24 cellular contexts compared by ENCODE assay signal in genomic region chr1:188462837-188463236, GRCh38.
DNase-seq lines count a peak whose midpoint lies in the region; ATAC-seq, FAIRE-seq and TF ChIP-seq lines count a peak whose summit lies in the region.
"Had no signal": no experiment of that assay in that cellular context is flagged by ENCODE, and none has a peak within 500 bp of the region (broad histone marks: within the 10 kb centered on the region; RNA-seq: fewer than 3 reads in every experiment).

No MANE protein-coding gene starts in this region.

- H3K27me3 ChIP-seq in HepG2 (ENCODE audit: control insufficient read depth in 1 of 2, insufficient read depth in 2 of 2, low read length in 2 of 2) (no peaks in the 10 kb centered on the region), right lobe of liver (no peaks in the 10 kb centered on the region), adipocyte (replicated peaks; ENCODE audit: control insufficient read depth, insufficient read depth, low read length) (no peaks in the 10 kb centered on the region)
- H3K27me3 ChIP-seq: BLaER1 had no signal

- TF ChIP-seq POLR2A in HepG2 (IDR thresholded peaks at IDR 0.05; ENCODE audit: insufficient read depth in 1 of 2, low read depth in 2 of 2, low read length in 2 of 2) (no peak), right lobe of liver (IDR thresholded peaks at IDR 0.05) (no peak), GM18505 (IDR thresholded peaks at IDR 0.05; ENCODE audit: borderline replicate concordance, extremely low read depth, insufficient read depth, insufficient read length) (no peak)

- H2AFZ ChIP-seq in HepG2 (ENCODE audit: low read length): no peak overlapping the region
- H2AFZ ChIP-seq: GM23248 had no signal

- TF ChIP-seq RAD21 in HepG2 (CRISPR knock-in tag; IDR thresholded peaks at IDR 0.05): no peak

- intact Hi-C loops in HepG2 (cut with micrococcal nuclease; ENCODE audit: unreplicated experiment): no loop called here
- intact Hi-C loops in right lobe of liver (cut with DNase I): no loop called here

- H4K20me1 ChIP-seq in HepG2 (ENCODE audit: insufficient read depth, low read length): no peaks in the 10 kb centered on the region
- H4K20me1 ChIP-seq: BLaER1 had no signal

- TF ChIP-seq EP300 in HepG2 (IDR thresholded peaks at IDR 0.05; ENCODE audit: low read depth in 2 of 2, low read length in 2 of 2) (no peak), HepG2 (CRISPR knock-in tag; IDR thresholded peaks at IDR 0.05; ENCODE audit: borderline replicate concordance) (no peak)

- H3K4me3 ChIP-seq in HepG2 (replicated peaks in 1 of 3; ENCODE audit: insufficient read depth in 1 of 3, low read depth in 2 of 3, low read length in 3 of 3) (no peak overlapping the region), right lobe of liver (no peak overlapping the region), adipocyte (ENCODE audit: low read length) (no peak overlapping the region)
- H3K4me3 ChIP-seq: BLaER1, GM12878, GM23248 had no signal

- H3K79me2 ChIP-seq in HepG2 (ENCODE audit: insufficient read depth, low read length): no peaks in the 10 kb centered on the region

- no peaks in the 10 kb centered on the region for H3K36me3 ChIP-seq in HepG2 (replicated peaks in 1 of 2; ENCODE audit: control insufficient read depth in 1 of 2, insufficient read depth in 2 of 2, low read length in 2 of 2)
- H3K36me3 ChIP-seq in right lobe of liver: no peaks in the 10 kb centered on the region
- H3K36me3 ChIP-seq in adipocyte (ENCODE audit: control insufficient read depth, insufficient read depth, low read length, severe bottlenecking): no peaks in the 10 kb centered on the region
- H3K36me3 ChIP-seq: BLaER1 had no signal

- H3K9ac ChIP-seq in HepG2 (ENCODE audit: insufficient read depth, low read depth, low read length): no peak overlapping the region
- no peak overlapping the region for H3K9ac ChIP-seq in adipocyte (ENCODE audit: low read length)
- H3K9ac ChIP-seq: BLaER1, GM23248 had no signal

- no peak for FAIRE-seq in HepG2 (lab: Jason Lieb, UNC)
- FAIRE-seq: GM12878, GM18507, GM19239, H1 had no signal

- no peak overlapping the region for H3K27ac ChIP-seq in HepG2 (ENCODE audit: extremely low read length, insufficient read depth, low read length)
- no peak overlapping the region for H3K27ac ChIP-seq in right lobe of liver
- H3K27ac ChIP-seq: 22Rv1, BLaER1, C4-2B, GM23248 had no signal

- ATAC-seq in HepG2: no peak
- no peak for ATAC-seq in right lobe of liver
- ATAC-seq in GM18505 (IDR thresholded peaks at IDR 0.05; ENCODE audit: unreplicated experiment): no peak
- ATAC-seq: CD8-positive, alpha-beta T cell; GM12878 had no signal

- CTCF ChIA-PET in HepG2 (lab: Yijun Ruan, JAX; ENCODE audit: low intra/inter-chr PET ratio, low total read pairs): no interaction called here

- H3K4me1 ChIP-seq in HepG2 (ENCODE audit: insufficient read depth, low read length) (no peaks in the 10 kb centered on the region), right lobe of liver (no peaks in the 10 kb centered on the region), adipocyte (ENCODE audit: control insufficient read depth, insufficient read depth, low read length) (no peaks in the 10 kb centered on the region)
- H3K4me1 ChIP-seq: BLaER1, Caco-2 had no signal

- DNase-seq in HepG2 (ENCODE audit: low spot score): no peak
- DNase-seq in right lobe of liver: no peak
- DNase-seq in OCI-M1 (lab: John Stamatoyannopoulos, UW): peak; percentile 63
- peak; percentile 35 for DNase-seq in adipocyte (ENCODE audit: low read depth)
- DNase-seq in GM19238 (ENCODE audit: insufficient read length, low spot score): no peak
- no peak for DNase-seq in kidney glomerular epithelial cell (lab: John Stamatoyannopoulos, UW)
- DNase-seq: Caco-2; CD4-positive, CD25-positive, alpha-beta regulatory T cell; CD8-positive, alpha-beta T cell; DMS 273 treated with DMSO at 0.1 percent for 48 hours; DMS79; EL; GDM1; GM23248; H7; HCEC 1CT had no signal

- POLR2A ChIA-PET in HepG2 (lab: Yijun Ruan, JAX): no interaction called here

- H3K9me3 ChIP-seq in HepG2 (ENCODE audit: low read length): no peaks in the 10 kb centered on the region; the same call in 1 of the 2 replicates
- no peaks in the 10 kb centered on the region for H3K9me3 ChIP-seq in right lobe of liver
- H3K9me3 ChIP-seq in adipocyte (ENCODE audit: control insufficient read depth, low read length): no peaks in the 10 kb centered on the region
- H3K9me3 ChIP-seq: BLaER1, Caco-2 had no signal

- in situ Hi-C loops in HepG2 (cut with HindIII; ENCODE audit: extremely low pct_ligation_motif_present, low pct_unique_long_range_greater_than_20kb): no loop called here

- H3K4me2 ChIP-seq in HepG2 (ENCODE audit: low read depth, low read length): no peak overlapping the region
- H3K4me2 ChIP-seq: BLaER1 had no signal

- TF ChIP-seq CTCF in HepG2 (CRISPR knock-in tag; IDR thresholded peaks at IDR 0.05) (no peak), right lobe of liver (IDR thresholded peaks at IDR 0.05) (no peak)

- BruUV-seq in HepG2 (replicated peaks; lab: Mats Ljungman, UMichigan): no TSS peak

TF ChIP-seq in HepG2, 621 proteins besides CTCF, POLR2A, EP300 and RAD21:
- TF ChIP-seq SIN3A (IDR thresholded peaks at IDR 0.05; ENCODE audit: borderline replicate concordance, low read depth, low read length) (no peak), ZNF776 (CRISPR knock-in tag; IDR thresholded peaks at IDR 0.05) (no peak), ATF7 (IDR thresholded peaks at IDR 0.05) (peak; percentile 59), ATF7 (CRISPR knock-in tag; IDR thresholded peaks at IDR 0.05) (no peak)

Comparison
In these comparisons a context has a peak if more than half of its experiments do, and no peak if none do; other contexts are left out.
1. DNase-seq: peak in OCI-M1 (single experiment) and adipocyte (single experiment); none in HepG2 (single experiment), right lobe of liver (0 of 3), GM19238 (single experiment) and kidney glomerular epithelial cell (single experiment).